In genomic region chr21:46368533-46369285, GRCh38 we compare ENCODE assay signal across 1 cellular context.
TF ChIP-seq lines count a peak whose summit lies in the region.

No MANE protein-coding gene starts in this region.

TF ChIP-seq in GM12878, 131 proteins besides CTCF, POLR2A, EP300 and RAD21 (continued from another document):
- TF ChIP-seq CREM (IDR thresholded peaks at IDR 0.05; ENCODE audit: low read depth) (no peak), ETV6 (conservative IDR thresholded peaks at IDR 0.05 in 1 of 2, IDR thresholded peaks at IDR 0.05 in 1 of 2; ENCODE audit: borderline replicate concordance in 1 of 2, low read depth in 1 of 2) (no peak), ZNF687 (IDR thresholded peaks at IDR 0.05) (peak; percentile 88), SKIL (IDR thresholded peaks at IDR 0.05; ENCODE audit: low read depth, poor library complexity, severe bottlenecking) (peak; percentile 17), ZBTB4 (CRISPR knock-in tag; IDR thresholded peaks at IDR 0.05) (no peak), MAX (IDR thresholded peaks at IDR 0.05; ENCODE audit: low read depth, low read length) (peak; percentile 77; the same call in 1 of the 2 replicates), LARP7 (IDR thresholded peaks at IDR 0.05) (peak; percentile 19; the same call in 1 of the 2 replicates), WRNIP1 (IDR thresholded peaks at IDR 0.05; ENCODE audit: borderline replicate concordance, low read depth, low read length) (no peak), SPI1 (IDR thresholded peaks at IDR 0.05; ENCODE audit: borderline replicate concordance, insufficient read depth, low read depth, low read length) (no peak), MLLT1 (IDR thresholded peaks at IDR 0.05) (0 out of 2 replicates have a peak, but pooled peaks have one; percentile 48), SREBF2 (IDR thresholded peaks at IDR 0.05; ENCODE audit: low read length) (no peak), MEF2B (IDR thresholded peaks at IDR 0.05; ENCODE audit: partially characterized antibody, poor library complexity, severe bottlenecking) (peak; percentile 46), BACH1 (IDR thresholded peaks at IDR 0.05; ENCODE audit: borderline replicate concordance) (peak; percentile 42; the same call in 1 of the 2 replicates), CBX5 (IDR thresholded peaks at IDR 0.05; ENCODE audit: low read depth) (no peak), NBN (IDR thresholded peaks at IDR 0.05) (peak; percentile 67; the same call in 1 of the 2 replicates), SMARCA5 (IDR thresholded peaks at IDR 0.05) (peak; percentile 85), CBFB (IDR thresholded peaks at IDR 0.05; ENCODE audit: low read depth) (0 out of 2 replicates have a peak, but pooled peaks have one; percentile 43), RCOR1 (conservative IDR thresholded peaks at IDR 0.05; ENCODE audit: low read depth, low read length) (no peak), MYB (IDR thresholded peaks at IDR 0.05; ENCODE audit: borderline replicate concordance, low read depth, low read length) (no peak), KAT2A (conservative IDR thresholded peaks at IDR 0.05; ENCODE audit: control insufficient read depth, low read depth, low read length) (no peak), STAT1 (conservative IDR thresholded peaks at IDR 0.05) (no peak), CEBPZ (IDR thresholded peaks at IDR 0.05; ENCODE audit: low read depth, low read length) (no peak), STAT3 (IDR thresholded peaks at IDR 0.05; ENCODE audit: low read depth, low read length) (no peak), DPF2 (IDR thresholded peaks at IDR 0.05) (peak; percentile 81; the same call in 1 of the 2 replicates), ZNF207 (IDR thresholded peaks at IDR 0.05; ENCODE audit: borderline replicate concordance) (no peak), PKNOX1 (IDR thresholded peaks at IDR 0.05) (peak; percentile 76), PAX5 (IDR thresholded peaks at IDR 0.05; ENCODE audit: borderline replicate concordance, low read depth, low read length) (0 out of 2 replicates have a peak, but pooled peaks have one; percentile 12), CHD4 (IDR thresholded peaks at IDR 0.05) (no peak)
